ENCODE assay signal across 8 cellular contexts in the genomic region with DNA sequence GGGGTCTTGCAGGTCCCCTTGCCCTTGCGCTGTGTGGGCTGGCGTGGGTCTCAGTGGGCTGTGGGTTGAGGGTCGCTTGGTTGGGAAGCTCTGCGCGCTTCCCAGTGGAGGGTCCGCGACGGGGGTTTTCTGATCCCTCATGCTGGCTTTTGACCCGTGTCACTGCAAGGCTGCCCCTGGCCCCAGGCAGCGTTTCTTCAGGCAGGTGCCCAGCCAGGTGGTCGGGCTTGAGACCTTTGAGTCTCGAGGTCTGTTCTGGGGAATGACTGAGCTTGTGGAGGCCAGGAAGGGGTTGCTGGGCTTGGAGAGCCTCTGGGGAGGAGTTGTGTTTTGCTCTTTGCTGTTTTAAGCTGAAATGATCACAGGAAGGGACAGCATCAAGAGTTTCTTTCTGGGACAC. TPM values are rescaled to one million over a fixed set of nuclear protein-coding genes. Genes with fewer than 3 reads are reported as not detected.
DNase-seq lines count a peak whose midpoint lies in the region; ATAC-seq and TF ChIP-seq lines count a peak whose summit lies in the region.

No MANE protein-coding gene starts in this region.

- no peaks in the 10 kb centered on the region for H3K9me3 Mint-ChIP-seq in endothelial cell (ENCODE audit: unreplicated experiment)
- H3K9me3 Mint-ChIP-seq in nephron, result no peaks in the 10 kb centered on the region

- peak overlapping the region; percentile 83 for H3K4me3 ChIP-seq in AG04449 (ENCODE audit: low read depth, low read length)

- DNase-seq in AG04449 (ENCODE audit: low read depth, low spot score) (no peak), RWPE1 (ENCODE audit: low spot score) (no peak), endothelial cell (ENCODE audit: low spot score) (no peak), GM13977 (ENCODE audit: low spot score) (no peak)
- no peak for DNase-seq in stimulated activated CD4-positive, alpha-beta T cell treated with anti-CD3 and anti-CD28 coated beads, Interleukin-2, amount 100 ng/mL, for 48 hours

- peaks cover 8% of the 10 kb centered on the region for H3K36me3 Mint-ChIP-seq in endothelial cell (ENCODE audit: low read depth, unreplicated experiment)
- H3K36me3 Mint-ChIP-seq in nephron (ENCODE audit: low read depth), result no peaks in the 10 kb centered on the region

- H3K27ac Mint-ChIP-seq in endothelial cell (ENCODE audit: unreplicated experiment) (peak overlapping the region; percentile 5), nephron (peak overlapping the region; percentile 72 to 89 (median 74))

- TF ChIP-seq CTCF in AG04449 (IDR thresholded peaks at IDR 0.05; ENCODE audit: insufficient read depth, low read length, missing control alignments), result no peak
- TF ChIP-seq CTCF in RWPE1 (conservative IDR thresholded peaks at IDR 0.05; ENCODE audit: low read depth), result no peak
- no peak for TF ChIP-seq CTCF in endothelial cell (IDR thresholded peaks at IDR 0.05; ENCODE audit: unreplicated experiment)
- no peak for TF ChIP-seq CTCF in nephron (IDR thresholded peaks at IDR 0.05; ENCODE audit: unreplicated experiment in 3 of 3)
- TF ChIP-seq CTCF in GM13977 (IDR thresholded peaks at IDR 0.05; ENCODE audit: extremely low read depth, insufficient read depth, missing control alignments), result no peak

- H3K4me1 Mint-ChIP-seq in endothelial cell (ENCODE audit: unreplicated experiment) (peaks cover 58% of the 10 kb centered on the region), nephron (peaks cover 65% of the 10 kb centered on the region)

- POLR2A ChIA-PET in AG04449 (lab: Yijun Ruan, JAX), result interaction anchor here (0.8 to 1.5 kb wide), 2 partner anchors 26 to 28 kb away, joined by 3 read pairs; no protein-coding TSS in a partner anchor
- POLR2A ChIA-PET in RWPE1 (lab: Yijun Ruan, JAX; ENCODE audit: low non-redundant PET), result interaction anchor here (0.6 kb wide), 1 partner anchor 22 kb away, joined by 4 read pairs; no protein-coding TSS in a partner anchor

- CTCF ChIA-PET in AG04449 (lab: Yijun Ruan, JAX) (interaction anchor here (0.6 to 6.8 kb wide), 8 partner anchors 9 to 156 kb away, joined by 3 to 41 read pairs (median 4); partner anchors contain the start of gene FAAP20), RWPE1 (lab: Yijun Ruan, JAX) (interaction anchor here (0.6 to 1.4 kb wide), 5 partner anchors 16 to 148 kb away, joined by 3 to 5 read pairs (median 3); no protein-coding TSS in a partner anchor)

- in situ Hi-C loops in GM13977 (cut with MboI; ENCODE audit: low pct_unique_long_range_greater_than_20kb, low sequenced_read_pairs, unreplicated experiment), result no loop called here

- H3K27me3 Mint-ChIP-seq in endothelial cell (ENCODE audit: unreplicated experiment), result peaks cover 18% of the 10 kb centered on the region
- no peaks in the 10 kb centered on the region for H3K27me3 Mint-ChIP-seq in nephron (ENCODE audit: low read depth)

- H3K4me3 Mint-ChIP-seq in endothelial cell (ENCODE audit: unreplicated experiment), result peak overlapping the region; percentile 47
- H3K4me3 Mint-ChIP-seq in nephron, result peak overlapping the region; percentile 62 to 69 (median 66)

- no peak for ATAC-seq in HG02678 (IDR thresholded peaks at IDR 0.05; ENCODE audit: unreplicated experiment)
- no peak for ATAC-seq in GM19324 (IDR thresholded peaks at IDR 0.05; ENCODE audit: low FRiP score, unreplicated experiment)

- H3K27ac ChIP-seq in RWPE1, result peak overlapping the region; percentile 99

RNA-seq across cellular contexts. Expression of gene SKI, which starts 5.3 kb away (rescaled TPM):
- total RNA-seq in endothelial cell (ENCODE audit: unreplicated experiment), result 73.3 TPM

RNA-seq across cellular contexts. Expression of gene FAAP20, which starts 38.9 kb away (rescaled TPM):
- 118 TPM for total RNA-seq in endothelial cell (ENCODE audit: unreplicated experiment)
